ENCODE assay signal across 10 cellular contexts in genomic region chr19:41705393-41706174, GRCh38. TPM values are rescaled to one million over a fixed set of nuclear protein-coding genes. Genes with fewer than 3 reads are reported as not detected.
DNase-seq lines count a peak whose midpoint lies in the region; ATAC-seq and TF ChIP-seq lines count a peak whose summit lies in the region.
"Had no signal": no experiment of that assay in that cellular context is flagged by ENCODE, and none has a peak within 500 bp of the region (broad histone marks: within the 10 kb centered on the region; RNA-seq: fewer than 3 reads in every experiment).

No MANE protein-coding gene starts in this region.

- H3K9me3 Mint-ChIP-seq in type B pancreatic cell: no peaks in the 10 kb centered on the region
- no peaks in the 10 kb centered on the region for H3K9me3 Mint-ChIP-seq in stimulated activated effector memory CD8-positive, alpha-beta T cell treated with anti-CD3 and anti-CD28 coated beads, Interleukin-12 subunit alpha, Interleukin-12 subunit beta, amount 100 ng/mL, for 72 hours

- H3K27me3 Mint-ChIP-seq in type B pancreatic cell: no peaks in the 10 kb centered on the region

- no peak for ATAC-seq in GM18858 (IDR thresholded peaks at IDR 0.05; ENCODE audit: unreplicated experiment)
- ATAC-seq in stimulated activated effector memory CD8-positive, alpha-beta T cell treated with anti-CD3 and anti-CD28 coated beads, Interleukin-12 subunit alpha, Interleukin-12 subunit beta, amount 100 ng/mL, for 72 hours: no peak

- TF ChIP-seq CTCF in type B pancreatic cell (conservative IDR thresholded peaks at IDR 0.05): no peak

- DNase-seq in activated T-cell treated with anti-CD3 and anti-CD28 coated beads for 1 hour (ENCODE audit: low read depth) (peak; percentile 27), activated T-cell treated with anti-CD3 and anti-CD28 coated beads for 4 hours (no peak), glomerular visceral epithelial cell (ENCODE audit: extremely low spot score) (peak; percentile 16), type B pancreatic cell (ENCODE audit: extremely low spot score, unreplicated experiment) (peak; percentile 43), amniotic stem cell (lab: John Stamatoyannopoulos, UW) (no peak)
- peak; percentile 25 for DNase-seq in activated CD4-positive, alpha-beta T cell treated with anti-CD3 and anti-CD28 coated beads, Interleukin-2, amount 50 U/mL, for 1 hour
- no peak for DNase-seq in stimulated activated effector memory CD8-positive, alpha-beta T cell treated with anti-CD3 and anti-CD28 coated beads, Interleukin-12 subunit alpha, Interleukin-12 subunit beta, amount 100 ng/mL, for 72 hours (ENCODE audit: low spot score in 2 of 2)

- H3K4me3 Mint-ChIP-seq in type B pancreatic cell: no peak overlapping the region
- H3K4me3 Mint-ChIP-seq in stimulated activated effector memory CD8-positive, alpha-beta T cell treated with anti-CD3 and anti-CD28 coated beads, Interleukin-12 subunit alpha, Interleukin-12 subunit beta, amount 100 ng/mL, for 72 hours: no peak overlapping the region

- no peak overlapping the region for H3K27ac Mint-ChIP-seq in type B pancreatic cell
- H3K27ac Mint-ChIP-seq in stimulated activated effector memory CD8-positive, alpha-beta T cell treated with anti-CD3 and anti-CD28 coated beads, Interleukin-12 subunit alpha, Interleukin-12 subunit beta, amount 100 ng/mL, for 72 hours: no peak overlapping the region

- no peaks in the 10 kb centered on the region for H3K4me1 Mint-ChIP-seq in type B pancreatic cell (ENCODE audit: unreplicated experiment)
- H3K4me1 Mint-ChIP-seq in stimulated activated effector memory CD8-positive, alpha-beta T cell treated with anti-CD3 and anti-CD28 coated beads, Interleukin-12 subunit alpha, Interleukin-12 subunit beta, amount 100 ng/mL, for 72 hours: peaks cover 13% of the 10 kb centered on the region

- H3K36me3 Mint-ChIP-seq in type B pancreatic cell: no peaks in the 10 kb centered on the region
- H3K36me3 Mint-ChIP-seq in stimulated activated effector memory CD8-positive, alpha-beta T cell treated with anti-CD3 and anti-CD28 coated beads, Interleukin-12 subunit alpha, Interleukin-12 subunit beta, amount 100 ng/mL, for 72 hours: no peaks in the 10 kb centered on the region

RNA-seq across cellular contexts. Expression of gene CEACAM5, which starts 2.8 kb away (rescaled TPM):
- total RNA-seq in type B pancreatic cell (ENCODE audit: low replicate concordance): 13.5 and 13.9 TPM in 2 replicates
- total RNA-seq: fibroblast of lung had no signal

RNA-seq across cellular contexts. Expression of gene CEACAM7, which starts 17.5 kb away (rescaled TPM):
- 4.4 and 8.0 TPM in 2 replicates for total RNA-seq in type B pancreatic cell (ENCODE audit: low replicate concordance)
- total RNA-seq: fibroblast of lung, prostate gland had no signal

RNA-seq across cellular contexts. Expression of gene CEACAM6, which starts 49.7 kb away (rescaled TPM):
- total RNA-seq in type B pancreatic cell (ENCODE audit: low replicate concordance): 29.8 and 76.1 TPM in 2 replicates
- total RNA-seq: fibroblast of lung had no signal

Comparison
In these comparisons a context has a peak if more than half of its experiments do, and no peak if none do; other contexts are left out.
1. DNase-seq: peak in activated T-cell treated with anti-CD3 and anti-CD28 coated beads for 1 hour (single experiment), activated CD4-positive, alpha-beta T cell treated with anti-CD3 and anti-CD28 coated beads, Interleukin-2, amount 50 U/mL, for 1 hour (single experiment), glomerular visceral epithelial cell (single experiment) and type B pancreatic cell (single experiment); none in activated T-cell treated with anti-CD3 and anti-CD28 coated beads for 4 hours (single experiment), amniotic stem cell (single experiment) and stimulated activated effector memory CD8-positive, alpha-beta T cell treated with anti-CD3 and anti-CD28 coated beads, Interleukin-12 subunit alpha, Interleukin-12 subunit beta, amount 100 ng/mL, for 72 hours (0 of 2).